ENCODE assay signal across 1 cellular context in genomic region chr20:47468290-47469050, GRCh38.
TF ChIP-seq lines count a peak whose summit lies in the region.

No MANE protein-coding gene starts in this region.

TF ChIP-seq in GM12878, 131 proteins besides CTCF, POLR2A, EP300 and RAD21 (continued from another document):
- peak; percentile 54; the same call in 1 of the 2 replicates for TF ChIP-seq IRF4 (IDR thresholded peaks at IDR 0.05; ENCODE audit: low read depth, low read length)
- peak; percentile 49 for TF ChIP-seq JUNB (IDR thresholded peaks at IDR 0.05)
- TF ChIP-seq, protein P1, sequence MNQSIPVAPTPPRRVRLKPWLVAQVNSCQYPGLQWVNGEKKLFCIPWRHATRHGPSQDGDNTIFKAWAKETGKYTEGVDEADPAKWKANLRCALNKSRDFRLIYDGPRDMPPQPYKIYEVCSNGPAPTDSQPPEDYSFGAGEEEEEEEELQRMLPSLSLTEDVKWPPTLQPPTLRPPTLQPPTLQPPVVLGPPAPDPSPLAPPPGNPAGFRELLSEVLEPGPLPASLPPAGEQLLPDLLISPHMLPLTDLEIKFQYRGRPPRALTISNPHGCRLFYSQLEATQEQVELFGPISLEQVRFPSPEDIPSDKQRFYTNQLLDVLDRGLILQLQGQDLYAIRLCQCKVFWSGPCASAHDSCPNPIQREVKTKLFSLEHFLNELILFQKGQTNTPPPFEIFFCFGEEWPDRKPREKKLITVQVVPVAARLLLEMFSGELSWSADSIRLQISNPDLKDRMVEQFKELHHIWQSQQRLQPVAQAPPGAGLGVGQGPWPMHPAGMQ (IDR thresholded peaks at IDR 0.05; ENCODE audit: borderline replicate concordance) = 0 out of 2 replicates have a peak, but pooled peaks have one; percentile 28
- TF ChIP-seq CBX3 (IDR thresholded peaks at IDR 0.05; ENCODE audit: borderline replicate concordance, low read depth) = no peak
- peak; percentile 55; the same call in 1 of the 2 replicates for TF ChIP-seq ZNF384 (IDR thresholded peaks at IDR 0.05; ENCODE audit: borderline replicate concordance, low read depth, low read length)
- TF ChIP-seq, protein P2, sequence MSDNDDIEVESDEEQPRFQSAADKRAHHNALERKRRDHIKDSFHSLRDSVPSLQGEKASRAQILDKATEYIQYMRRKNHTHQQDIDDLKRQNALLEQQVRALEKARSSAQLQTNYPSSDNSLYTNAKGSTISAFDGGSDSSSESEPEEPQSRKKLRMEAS (IDR thresholded peaks at IDR 0.05; ENCODE audit: low read depth, low read length) = no peak
- TF ChIP-seq GATAD2B (conservative IDR thresholded peaks at IDR 0.05; ENCODE audit: low read depth) = peak; percentile 42; the same call in 1 of the 2 replicates
- peak; percentile 66 for TF ChIP-seq CREM (IDR thresholded peaks at IDR 0.05; ENCODE audit: low read depth)
- TF ChIP-seq BCLAF1 (IDR thresholded peaks at IDR 0.05) = no peak
- no peak for TF ChIP-seq ZZZ3 (IDR thresholded peaks at IDR 0.05; ENCODE audit: control insufficient read depth, insufficient read length, low read depth)
- no peak for TF ChIP-seq CHD4 (IDR thresholded peaks at IDR 0.05)
- peak; percentile 67; the same call in 1 of the 2 replicates for TF ChIP-seq PML (IDR thresholded peaks at IDR 0.05; ENCODE audit: low read length)
- TF ChIP-seq, protein P3, sequence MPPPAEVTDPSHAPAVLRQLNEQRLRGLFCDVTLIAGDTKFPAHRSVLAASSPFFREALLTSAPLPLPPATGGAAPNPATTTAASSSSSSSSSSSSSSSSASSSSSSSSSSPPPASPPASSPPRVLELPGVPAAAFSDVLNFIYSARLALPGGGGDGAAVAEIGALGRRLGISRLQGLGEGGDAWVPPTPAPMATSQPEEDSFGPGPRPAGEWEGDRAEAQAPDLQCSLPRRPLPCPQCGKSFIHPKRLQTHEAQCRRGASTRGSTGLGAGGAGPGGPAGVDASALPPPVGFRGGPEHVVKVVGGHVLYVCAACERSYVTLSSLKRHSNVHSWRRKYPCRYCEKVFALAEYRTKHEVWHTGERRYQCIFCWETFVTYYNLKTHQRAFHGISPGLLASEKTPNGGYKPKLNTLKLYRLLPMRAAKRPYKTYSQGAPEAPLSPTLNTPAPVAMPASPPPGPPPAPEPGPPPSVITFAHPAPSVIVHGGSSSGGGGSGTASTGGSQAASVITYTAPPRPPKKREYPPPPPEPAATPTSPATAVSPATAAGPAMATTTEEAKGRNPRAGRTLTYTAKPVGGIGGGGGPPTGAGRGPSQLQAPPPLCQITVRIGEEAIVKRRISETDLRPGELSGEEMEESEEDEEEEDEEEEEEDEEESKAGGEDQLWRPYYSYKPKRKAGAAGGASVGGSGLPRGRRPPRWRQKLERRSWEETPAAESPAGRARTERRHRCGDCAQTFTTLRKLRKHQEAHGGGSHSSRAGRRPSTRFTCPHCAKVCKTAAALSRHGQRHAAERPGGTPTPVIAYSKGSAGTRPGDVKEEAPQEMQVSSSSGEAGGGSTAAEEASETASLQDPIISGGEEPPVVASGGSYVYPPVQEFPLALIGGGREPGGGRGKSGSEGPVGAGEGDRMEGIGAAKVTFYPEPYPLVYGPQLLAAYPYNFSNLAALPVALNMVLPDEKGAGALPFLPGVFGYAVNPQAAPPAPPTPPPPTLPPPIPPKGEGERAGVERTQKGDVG (CRISPR knock-in tag; IDR thresholded peaks at IDR 0.05) = no peak
